1 cellular context compared by ENCODE assay signal in genomic region chr6:119727504-119728219, GRCh38.
TF ChIP-seq lines count a peak whose summit lies in the region.

No MANE protein-coding gene starts in this region.

TF ChIP-seq in HepG2, 621 proteins besides CTCF, POLR2A, EP300 and RAD21 (continued from another document):
- TF ChIP-seq ZNF687 (CRISPR knock-in tag; IDR thresholded peaks at IDR 0.05) (peak; percentile 28; the same call in 1 of the 2 replicates), NFE2 (CRISPR knock-in tag; IDR thresholded peaks at IDR 0.05) (0 out of 2 replicates have a peak, but pooled peaks have one; percentile 72), FOXJ3 (CRISPR knock-in tag; IDR thresholded peaks at IDR 0.05; ENCODE audit: borderline replicate concordance) (no peak), CBX5 (CRISPR knock-in tag; IDR thresholded peaks at IDR 0.05; ENCODE audit: borderline replicate concordance) (no peak), MYPOP (CRISPR knock-in tag; IDR thresholded peaks at IDR 0.05) (no peak), FOSL2 (CRISPR knock-in tag; IDR thresholded peaks at IDR 0.05) (peak; percentile 50), SIX1 (CRISPR knock-in tag; IDR thresholded peaks at IDR 0.05; ENCODE audit: borderline replicate concordance) (no peak), TAF1 (CRISPR knock-in tag; IDR thresholded peaks at IDR 0.05) (no peak), ZNF605 (CRISPR knock-in tag; IDR thresholded peaks at IDR 0.05) (no peak), NFE2L2 (IDR thresholded peaks at IDR 0.05; ENCODE audit: low read length) (peak; percentile 91), ZBTB38 (CRISPR knock-in tag; IDR thresholded peaks at IDR 0.05) (no peak), AFF4 (CRISPR knock-in tag; IDR thresholded peaks at IDR 0.05) (no peak), MAFF (IDR thresholded peaks at IDR 0.05; ENCODE audit: low read depth, low read length) (0 out of 2 replicates have a peak, but pooled peaks have one; percentile 2), ZNF552 (CRISPR knock-in tag; IDR thresholded peaks at IDR 0.05; ENCODE audit: borderline replicate concordance) (no peak), ZNF512B (CRISPR knock-in tag; IDR thresholded peaks at IDR 0.05; ENCODE audit: borderline replicate concordance) (no peak), TFE3 (CRISPR knock-in tag; IDR thresholded peaks at IDR 0.05) (no peak), REL (CRISPR knock-in tag; conservative IDR thresholded peaks at IDR 0.05) (no peak), CBX2 (IDR thresholded peaks at IDR 0.05; ENCODE audit: low read depth, low read length) (no peak), CBX2 (CRISPR knock-in tag; IDR thresholded peaks at IDR 0.05; ENCODE audit: low read depth) (0 out of 2 replicates have a peak, but pooled peaks have one; percentile 30), ZNF317 (CRISPR knock-in tag; IDR thresholded peaks at IDR 0.05) (no peak), MTERF4 (CRISPR knock-in tag; IDR thresholded peaks at IDR 0.05) (peak; percentile 51; the same call in 1 of the 2 replicates), TBX2 (CRISPR knock-in tag; IDR thresholded peaks at IDR 0.05; ENCODE audit: borderline replicate concordance) (0 out of 2 replicates have a peak, but pooled peaks have one; percentile 13), NR0B2 (CRISPR knock-in tag; IDR thresholded peaks at IDR 0.05) (peak; percentile 55; the same call in 1 of the 2 replicates), MAFK (conservative IDR thresholded peaks at IDR 0.05 in 1 of 2, IDR thresholded peaks at IDR 0.05 in 1 of 2; ENCODE audit: low read length in 2 of 2) (peak; percentile 50 to 51; a peak in 2 of 4 replicates), ZFP90 (CRISPR knock-in tag; IDR thresholded peaks at IDR 0.05; ENCODE audit: borderline replicate concordance) (no peak), THAP7 (CRISPR knock-in tag; IDR thresholded peaks at IDR 0.05) (0 out of 2 replicates have a peak, but pooled peaks have one; percentile 39), ZEB1 (IDR thresholded peaks at IDR 0.05; ENCODE audit: insufficient replicate concordance, low read depth) (peak; percentile 41)
